10 cellular contexts compared by ENCODE assay signal in genomic region chr4:110869862-110870577, GRCh38.
DNase-seq lines count a peak whose midpoint lies in the region; ATAC-seq, FAIRE-seq and TF ChIP-seq lines count a peak whose summit lies in the region.
"Had no signal": no experiment of that assay in that cellular context is flagged by ENCODE, and none has a peak within 500 bp of the region (broad histone marks: within the 10 kb centered on the region; RNA-seq: fewer than 3 reads in every experiment).

No MANE protein-coding gene starts in this region.

- no peaks in the 10 kb centered on the region for H3K36me3 ChIP-seq in right lobe of liver

- intact Hi-C loops in right lobe of liver (cut with DNase I), result no loop called here

- no peaks in the 10 kb centered on the region for H3K27me3 Mint-ChIP-seq in chondrocyte (ENCODE audit: low read depth)

- H3K36me3 Mint-ChIP-seq in chondrocyte (ENCODE audit: low read depth), result no peaks in the 10 kb centered on the region

- peak; percentile 67 for FAIRE-seq in GM18507 (lab: Jason Lieb, UNC)
- FAIRE-seq: H1 had no signal

- H3K9me3 ChIP-seq in right lobe of liver, result no peaks in the 10 kb centered on the region

- peak overlapping the region in 1 of 3 donors; percentile 14 for H3K4me3 ChIP-seq in right lobe of liver

- ATAC-seq in GM21717 (IDR thresholded peaks at IDR 0.05; ENCODE audit: unreplicated experiment) (peak; percentile 87), HG03521 (IDR thresholded peaks at IDR 0.05; ENCODE audit: unreplicated experiment) (peak; percentile 84), right lobe of liver (peak; percentile 79 to 95 (median 86))

- peaks cover 0 to 13% (median 3%) of the 10 kb centered on the region in 4 donors for H3K4me1 ChIP-seq in right lobe of liver

- H3K9me3 Mint-ChIP-seq in chondrocyte (ENCODE audit: low read depth), result peaks cover 3% of the 10 kb centered on the region

- H3K4me1 Mint-ChIP-seq in chondrocyte (ENCODE audit: low read depth), result peaks cover 38% of the 10 kb centered on the region

- H3K27me3 ChIP-seq in right lobe of liver, result no peaks in the 10 kb centered on the region

- peak overlapping the region; percentile 29 to 62 (median 44) for H3K27ac ChIP-seq in right lobe of liver

- no peak overlapping the region for H3K27ac Mint-ChIP-seq in chondrocyte (ENCODE audit: unreplicated experiment)

- no peak for TF ChIP-seq POLR2A in right lobe of liver (IDR thresholded peaks at IDR 0.05)

- TF ChIP-seq CTCF in right lobe of liver (IDR thresholded peaks at IDR 0.05), result peak in 1 of 4 donors; percentile 2
- TF ChIP-seq CTCF in chondrocyte (IDR thresholded peaks at IDR 0.05), result no peak

- DNase-seq in GM18507 (ENCODE audit: extremely low spot score, insufficient read length, low read depth) (no peak), right lobe of liver (no peak), GDM1 (lab: John Stamatoyannopoulos, UW) (no peak), HPDE6-E6E7 (ENCODE audit: extremely low spot score) (no peak), chondrocyte (ENCODE audit: low spot score) (no peak), AML-193 (lab: John Stamatoyannopoulos, UW) (no peak)
- DNase-seq: cortex of kidney had no signal

- no peak overlapping the region for H3K4me3 Mint-ChIP-seq in chondrocyte (ENCODE audit: unreplicated experiment)

- 14% methylated on average over 1 of the region's 1 CpG for WGBS in right lobe of liver (ENCODE audit: insufficient coverage, low coverage, low lambda C conversion rate, missing lambda C conversion rate)
